Comparison of ENCODE assay signal across 12 cellular contexts in the genomic region with DNA sequence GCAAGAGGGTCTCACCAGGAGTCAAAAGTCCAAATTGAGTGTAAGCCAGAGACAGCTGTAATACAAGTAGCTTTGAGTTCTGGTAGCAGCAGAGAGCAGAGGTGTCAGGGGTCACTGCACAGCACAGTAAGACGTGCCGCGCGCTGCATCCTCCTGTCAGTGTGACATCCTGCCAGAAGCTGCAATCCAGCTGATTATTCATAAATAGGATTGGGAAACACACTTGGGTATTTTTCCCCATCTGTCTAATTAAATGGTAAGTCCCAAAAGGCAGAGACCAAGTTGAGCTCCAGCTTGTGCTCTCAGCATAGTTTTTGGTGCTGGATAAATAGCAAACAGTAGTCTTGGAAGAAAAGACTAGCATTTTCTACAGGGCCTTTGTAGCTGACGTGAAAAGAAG.
A peak's percentile ranks its signal among the peaks of the same experiment; 100 is the strongest.
DNase-seq lines count a peak whose midpoint lies in the region; FAIRE-seq and TF ChIP-seq lines count a peak whose summit lies in the region.
"Had no signal": no experiment of that assay in that cellular context is flagged by ENCODE, and none has a peak within 500 bp of the region (broad histone marks: within the 10 kb centered on the region; RNA-seq: fewer than 3 reads in every experiment).

No MANE protein-coding gene starts in this region.

- H3K4me3 ChIP-seq in epithelial cell of esophagus (ENCODE audit: low read length) (no peak overlapping the region), mucosa of stomach (ENCODE audit: low read length) (no peak overlapping the region), ovary (no peak overlapping the region)
- H3K4me3 ChIP-seq: BLaER1, uterus had no signal

- H3K9ac ChIP-seq in mucosa of stomach (ENCODE audit: low read length), result peak overlapping the region; percentile 20
- H3K9ac ChIP-seq: BLaER1 had no signal

- peaks cover 2% of the 10 kb centered on the region for H3K4me1 Mint-ChIP-seq in osteocyte (ENCODE audit: unreplicated experiment)
- H3K4me1 Mint-ChIP-seq: activated naive CD8-positive, alpha-beta T cell treated with anti-CD3 and anti-CD28 coated beads, Interleukin-2, amount 50 U/mL, for 24 hours had no signal

- DNase-seq in COR-L47 (lab: John Stamatoyannopoulos, UW) (peak; percentile 3), NCI-H2227 (lab: John Stamatoyannopoulos, UW; ENCODE audit: unreplicated experiment) (peak; percentile 10), epithelial cell of esophagus (ENCODE audit: low read depth) (peak; percentile 37), ovary (no peak), GM20000 (ENCODE audit: low spot score) (no peak), urothelium cell line (ENCODE audit: low spot score) (no peak), osteocyte (ENCODE audit: extremely low spot score, unreplicated experiment) (no peak)
- DNase-seq: activated naive CD8-positive, alpha-beta T cell treated with anti-CD3 and anti-CD28 coated beads, Interleukin-2, amount 50 U/mL, for 24 hours; small intestine had no signal

- FAIRE-seq in urothelium cell line (lab: Jason Lieb, UNC), result no peak
- FAIRE-seq: small intestine had no signal

- peaks cover 3% of the 10 kb centered on the region for H3K4me1 ChIP-seq in mucosa of stomach (ENCODE audit: control insufficient read depth, insufficient read depth, low read length)
- no peaks in the 10 kb centered on the region for H3K4me1 ChIP-seq in ovary (ENCODE audit: insufficient read depth)
- H3K4me1 ChIP-seq: BLaER1, uterus had no signal

- no peak for TF ChIP-seq CTCF in epithelial cell of esophagus (IDR thresholded peaks at IDR 0.05; ENCODE audit: insufficient read depth, low read depth, low read length, missing control alignments)
- TF ChIP-seq CTCF in ovary (IDR thresholded peaks at IDR 0.05), result no peak
- TF ChIP-seq CTCF in GM20000 (IDR thresholded peaks at IDR 0.05; ENCODE audit: extremely low read depth, missing control alignments), result no peak
- no peak for TF ChIP-seq CTCF in osteocyte (IDR thresholded peaks at IDR 0.05)

- no peaks in the 10 kb centered on the region for H3K27me3 ChIP-seq in mucosa of stomach (ENCODE audit: control insufficient read depth, insufficient read depth, low read length)
- no peaks in the 10 kb centered on the region for H3K27me3 ChIP-seq in ovary
- H3K27me3 ChIP-seq: BLaER1, uterus had no signal

- H3K9me3 ChIP-seq in mucosa of stomach (ENCODE audit: control insufficient read depth, low read length), result no peaks in the 10 kb centered on the region
- H3K9me3 ChIP-seq in ovary, result no peaks in the 10 kb centered on the region
- H3K9me3 ChIP-seq: BLaER1, uterus had no signal

- TF ChIP-seq POLR2A in ovary (IDR thresholded peaks at IDR 0.05), result no peak

- no peak overlapping the region for H3K27ac ChIP-seq in ovary
- H3K27ac ChIP-seq: BLaER1, uterus had no signal

- no peaks in the 10 kb centered on the region for H3K9me3 Mint-ChIP-seq in osteocyte (ENCODE audit: unreplicated experiment)
- H3K9me3 Mint-ChIP-seq: activated naive CD8-positive, alpha-beta T cell treated with anti-CD3 and anti-CD28 coated beads, Interleukin-2, amount 50 U/mL, for 24 hours had no signal

- intact Hi-C loops in ovary (cut with DNase I), result no loop called here

- H3K36me3 Mint-ChIP-seq in osteocyte (ENCODE audit: unreplicated experiment), result no peaks in the 10 kb centered on the region

- no peaks in the 10 kb centered on the region for H3K27me3 Mint-ChIP-seq in osteocyte (ENCODE audit: unreplicated experiment)

- TF ChIP-seq EP300 in ovary (IDR thresholded peaks at IDR 0.05), result no peak

- H3K27ac Mint-ChIP-seq in osteocyte (ENCODE audit: unreplicated experiment), result no peak overlapping the region
- H3K27ac Mint-ChIP-seq: activated naive CD8-positive, alpha-beta T cell treated with anti-CD3 and anti-CD28 coated beads, Interleukin-2, amount 50 U/mL, for 24 hours had no signal

- 53 to 66% (median 64%) methylated on average over 5 of the region's 5 CpGs for WGBS in ovary, 3 donors

- no peak overlapping the region for H3K4me3 Mint-ChIP-seq in osteocyte (ENCODE audit: unreplicated experiment)
- H3K4me3 Mint-ChIP-seq: activated naive CD8-positive, alpha-beta T cell treated with anti-CD3 and anti-CD28 coated beads, Interleukin-2, amount 50 U/mL, for 24 hours had no signal

- no peaks in the 10 kb centered on the region for H3K36me3 ChIP-seq in mucosa of stomach (ENCODE audit: control insufficient read depth, insufficient read depth, low read length)
- H3K36me3 ChIP-seq in ovary, result no peaks in the 10 kb centered on the region
- H3K36me3 ChIP-seq: BLaER1, uterus had no signal

Comparison
In these comparisons a context has a peak if more than half of its experiments do, and no peak if none do; other contexts are left out.
1. DNase-seq: peak in COR-L47 (single experiment), NCI-H2227 (single experiment) and epithelial cell of esophagus (single experiment); none in ovary (0 of 5), GM20000 (single experiment), urothelium cell line (single experiment) and osteocyte (single experiment).